17 cellular contexts compared by ENCODE assay signal in genomic region chr3:71090207-71090606, GRCh38.
A peak's percentile ranks its signal among the peaks of the same experiment; 100 is the strongest.
DNase-seq lines count a peak whose midpoint lies in the region; ATAC-seq, FAIRE-seq and TF ChIP-seq lines count a peak whose summit lies in the region.
"Had no signal": no experiment of that assay in that cellular context is flagged by ENCODE, and none has a peak within 500 bp of the region (broad histone marks: within the 10 kb centered on the region; RNA-seq: fewer than 3 reads in every experiment).

No MANE protein-coding gene starts in this region.

- H3K4me3 ChIP-seq in CD4-positive, alpha-beta memory T cell (ENCODE audit: low read length in 2 of 2): no peak overlapping the region
- H3K4me3 ChIP-seq in WERI-Rb-1 (ENCODE audit: low read depth, low read length): no peak overlapping the region
- H3K4me3 ChIP-seq: right atrium auricular region had no signal

- CTCF ChIA-PET in CD4-positive, alpha-beta memory T cell (lab: Charles Lee; ENCODE audit: partially characterized antibody): interaction anchor here (0.5 to 1.0 kb wide), 2 partner anchors 9 to 539 kb away, joined by 3 to 4 read pairs; no protein-coding TSS in a partner anchor

- H3K27me3 ChIP-seq in CD4-positive, alpha-beta memory T cell (ENCODE audit: insufficient read depth, low read length): no peaks in the 10 kb centered on the region
- H3K27me3 ChIP-seq in WERI-Rb-1 (ENCODE audit: insufficient read depth, low read depth, severe bottlenecking): no peaks in the 10 kb centered on the region
- H3K27me3 ChIP-seq: right atrium auricular region had no signal

- peak; percentile 29 for ATAC-seq in HG02885 (IDR thresholded peaks at IDR 0.05; ENCODE audit: poor library complexity, unreplicated experiment)
- ATAC-seq in activated T-helper 17 cell treated with anti-CD3 and anti-CD28 coated beads, Interleukin-2, amount 50 U/mL, for 72 hours (replicated peaks): no peak
- ATAC-seq: stimulated activated effector memory CD8-positive, alpha-beta T cell treated with anti-CD3 and anti-CD28 coated beads, Interleukin-12 subunit alpha, Interleukin-12 subunit beta, amount 100 ng/mL, for 72 hours had no signal

- intact Hi-C loops in CD4-positive, alpha-beta memory T cell (cut with micrococcal nuclease): no loop called here

- no peaks in the 10 kb centered on the region for H3K27me3 Mint-ChIP-seq in CD4-positive, alpha-beta memory T cell
- H3K27me3 Mint-ChIP-seq in activated T-helper 17 cell treated with anti-CD3 and anti-CD28 coated beads, Interleukin-2, amount 50 U/mL, for 72 hours: no peaks in the 10 kb centered on the region

- POLR2A ChIA-PET in CD4-positive, alpha-beta memory T cell (lab: Charles Lee; ENCODE audit: partially characterized antibody): interaction anchor here (1.2 to 2.7 kb wide), 2 partner anchors 8 to 39 kb away, joined by 4 to 12 read pairs; no protein-coding TSS in a partner anchor

- peak overlapping the region; percentile 57 to 98 (median 91) for H3K27ac Mint-ChIP-seq in CD4-positive, alpha-beta memory T cell
- H3K27ac Mint-ChIP-seq in activated T-helper 17 cell treated with anti-CD3 and anti-CD28 coated beads, Interleukin-2, amount 50 U/mL, for 72 hours: peak overlapping the region; percentile 54
- H3K27ac Mint-ChIP-seq: brain had no signal

- FAIRE-seq in GM18507 (lab: Jason Lieb, UNC): peak; percentile 75

- peaks cover 0 to 4% (median under 1%) of the 10 kb centered on the region in 8 donors for H3K9me3 Mint-ChIP-seq in CD4-positive, alpha-beta memory T cell
- H3K9me3 Mint-ChIP-seq in activated T-helper 17 cell treated with anti-CD3 and anti-CD28 coated beads, Interleukin-2, amount 50 U/mL, for 72 hours: no peaks in the 10 kb centered on the region
- H3K9me3 Mint-ChIP-seq: activated T-helper 1 cell treated with anti-CD3 and anti-CD28 coated beads, Interleukin-12 subunit alpha, Interleukin-12 subunit beta, Interleukin-2, Interleukin-4 antibody, amounts not matched to agents 30 ng/mL and 10 ng/mL and 1 ng/mL, durations not matched to agents 14 hours and 24 hours and 36 hours; brain; stimulated activated effector memory CD8-positive, alpha-beta T cell treated with anti-CD3 and anti-CD28 coated beads, Interleukin-12 subunit alpha, Interleukin-12 subunit beta, amount 100 ng/mL, for 72 hours had no signal

- H3K27ac ChIP-seq in CD4-positive, alpha-beta memory T cell (ENCODE audit: low read depth, low read length): no peak overlapping the region
- H3K27ac ChIP-seq in WERI-Rb-1: no peak overlapping the region
- H3K27ac ChIP-seq: right atrium auricular region had no signal

- TF ChIP-seq CTCF in WERI-Rb-1 (IDR thresholded peaks at IDR 0.05; ENCODE audit: low read depth, low read length): no peak

- H3K36me3 ChIP-seq in CD4-positive, alpha-beta memory T cell (ENCODE audit: insufficient read depth, low read length): no peaks in the 10 kb centered on the region
- no peaks in the 10 kb centered on the region for H3K36me3 ChIP-seq in WERI-Rb-1
- H3K36me3 ChIP-seq: right atrium auricular region had no signal

- H3K4me3 Mint-ChIP-seq in CD4-positive, alpha-beta memory T cell: peak overlapping the region in 5 of 8 donors; percentile 3 to 71 (median 44)
- H3K4me3 Mint-ChIP-seq in activated T-helper 17 cell treated with anti-CD3 and anti-CD28 coated beads, Interleukin-2, amount 50 U/mL, for 72 hours: peak overlapping the region; percentile 50
- H3K4me3 Mint-ChIP-seq: activated T-helper 1 cell treated with anti-CD3 and anti-CD28 coated beads, Interleukin-12 subunit alpha, Interleukin-12 subunit beta, Interleukin-2, Interleukin-4 antibody, amounts not matched to agents 30 ng/mL and 10 ng/mL and 1 ng/mL, durations not matched to agents 14 hours and 24 hours and 36 hours; brain; stimulated activated effector memory CD8-positive, alpha-beta T cell treated with anti-CD3 and anti-CD28 coated beads, Interleukin-12 subunit alpha, Interleukin-12 subunit beta, amount 100 ng/mL, for 72 hours had no signal

- H3K4me1 Mint-ChIP-seq in CD4-positive, alpha-beta memory T cell: peaks cover 54 to 85% (median 73%) of the 10 kb centered on the region in 4 donors
- H3K4me1 Mint-ChIP-seq in activated T-helper 17 cell treated with anti-CD3 and anti-CD28 coated beads, Interleukin-2, amount 50 U/mL, for 72 hours: peaks cover 52% of the 10 kb centered on the region

- no peaks in the 10 kb centered on the region for H3K9me3 ChIP-seq in CD4-positive, alpha-beta memory T cell (ENCODE audit: control insufficient read depth in 1 of 2, low read length in 2 of 2)
- H3K9me3 ChIP-seq in WERI-Rb-1 (ENCODE audit: severe bottlenecking): no peaks in the 10 kb centered on the region
- H3K9me3 ChIP-seq: right atrium auricular region had no signal

- DNase-seq in CD4-positive, alpha-beta memory T cell: no peak
- DNase-seq in GM18507 (ENCODE audit: extremely low spot score, insufficient read length, low read depth) (no peak), WERI-Rb-1 (no peak), NCI-H1092 (lab: John Stamatoyannopoulos, UW) (no peak), NCI-H1694 treated with DMSO at 0.1 percent for 48 hours (lab: John Stamatoyannopoulos, UW) (no peak), NCI-H226 (no peak)
- DNase-seq: AML-193; DMS53; effector CD8-positive, alpha-beta T cell; NCI-H1417; stimulated activated CD4-positive, alpha-beta T cell treated with anti-CD3 and anti-CD28 coated beads, Interleukin-4, amount 100 ng/mL, for 4 hours had no signal

- H3K4me1 ChIP-seq in CD4-positive, alpha-beta memory T cell (ENCODE audit: insufficient read depth, low read length): peaks cover 76% of the 10 kb centered on the region

- peaks cover 37 to 43% of the 10 kb centered on the region in 2 donors for H3K36me3 Mint-ChIP-seq in CD4-positive, alpha-beta memory T cell
- peaks cover 61% of the 10 kb centered on the region for H3K36me3 Mint-ChIP-seq in activated T-helper 17 cell treated with anti-CD3 and anti-CD28 coated beads, Interleukin-2, amount 50 U/mL, for 72 hours (ENCODE audit: low read depth)
- H3K36me3 Mint-ChIP-seq: brain had no signal
